Comparison of ENCODE assay signal across 18 cellular contexts in genomic region chr5:172630482-172630881, GRCh38. TPM values are rescaled to one million over a fixed set of nuclear protein-coding genes. Genes with fewer than 3 reads are reported as not detected.
A peak's percentile ranks its signal among the peaks of the same experiment; 100 is the strongest.
DNase-seq lines count a peak whose midpoint lies in the region; ATAC-seq, FAIRE-seq and TF ChIP-seq lines count a peak whose summit lies in the region.
"Had no signal": no experiment of that assay in that cellular context is flagged by ENCODE, and none has a peak within 500 bp of the region (broad histone marks: within the 10 kb centered on the region; RNA-seq: fewer than 3 reads in every experiment).

No MANE protein-coding gene starts in this region.

- H3K79me2 ChIP-seq in HepG2 (ENCODE audit: insufficient read depth, low read length) (no peaks in the 10 kb centered on the region), neural progenitor cell (ENCODE audit: low read depth) (no peaks in the 10 kb centered on the region)

- TF ChIP-seq EP300 in HepG2 (IDR thresholded peaks at IDR 0.05; ENCODE audit: low read depth in 2 of 2, low read length in 2 of 2) (no peak), HepG2 (CRISPR knock-in tag; IDR thresholded peaks at IDR 0.05; ENCODE audit: borderline replicate concordance) (no peak)

- POLR2A ChIA-PET in HepG2 (lab: Yijun Ruan, JAX), result no interaction called here

- no peaks in the 10 kb centered on the region for H3K36me3 ChIP-seq in HepG2 (replicated peaks in 1 of 2; ENCODE audit: control insufficient read depth in 1 of 2, insufficient read depth in 2 of 2, low read length in 2 of 2)
- no peaks in the 10 kb centered on the region for H3K36me3 ChIP-seq in right lobe of liver
- no peaks in the 10 kb centered on the region for H3K36me3 ChIP-seq in colonic mucosa
- H3K36me3 ChIP-seq in neural progenitor cell, result no peaks in the 10 kb centered on the region
- H3K36me3 ChIP-seq in aorta (ENCODE audit: control insufficient read depth in 1 of 2, insufficient read depth in 2 of 2, low read length in 1 of 2), result no peaks in the 10 kb centered on the region
- H3K36me3 ChIP-seq: HAP-1 had no signal

- no peak overlapping the region for H3K27ac Mint-ChIP-seq in neural progenitor cell
- H3K27ac Mint-ChIP-seq: B cell; CD4-positive, alpha-beta T cell had no signal

- intact Hi-C loops in HepG2 (cut with micrococcal nuclease; ENCODE audit: unreplicated experiment) (no loop called here), right lobe of liver (cut with DNase I) (no loop called here), colonic mucosa (cut with DNase I) (no loop called here), aorta (cut with DNase I) (no loop called here)

- H4K20me1 ChIP-seq in HepG2 (ENCODE audit: insufficient read depth, low read length) (no peaks in the 10 kb centered on the region), neural progenitor cell (ENCODE audit: low read depth) (no peaks in the 10 kb centered on the region)

- H2AFZ ChIP-seq in HepG2 (ENCODE audit: low read length), result no peak overlapping the region
- H2AFZ ChIP-seq in neural progenitor cell (replicated peaks), result peak overlapping the region; percentile 57
- H2AFZ ChIP-seq: GM23248 had no signal

- H3K4me1 Mint-ChIP-seq in neural progenitor cell, result peaks cover 16% of the 10 kb centered on the region
- H3K4me1 Mint-ChIP-seq: B cell had no signal

- H3K27ac ChIP-seq in HepG2 (ENCODE audit: extremely low read length, insufficient read depth, low read length) (no peak overlapping the region), right lobe of liver (no peak overlapping the region), colonic mucosa (peak overlapping the region; percentile 2), neural progenitor cell (no peak overlapping the region), aorta (ENCODE audit: low read depth in 1 of 2, low read length in 2 of 2) (no peak overlapping the region)
- H3K27ac ChIP-seq: GM23248 had no signal

- no peak for FAIRE-seq in HepG2 (lab: Jason Lieb, UNC)
- FAIRE-seq: A204.1, GM18507 had no signal

- H3K4me2 ChIP-seq in HepG2 (ENCODE audit: low read depth, low read length) (no peak overlapping the region), neural progenitor cell (no peak overlapping the region)

- H3F3A ChIP-seq in neural progenitor cell (ENCODE audit: low read depth), result peaks cover 5% of the 10 kb centered on the region

- TF ChIP-seq CTCF in HepG2 (CRISPR knock-in tag; IDR thresholded peaks at IDR 0.05) (no peak), right lobe of liver (IDR thresholded peaks at IDR 0.05) (no peak), colonic mucosa (IDR thresholded peaks at IDR 0.05) (no peak), neural progenitor cell (IDR thresholded peaks at IDR 0.05) (no peak)

- H3K4me3 Mint-ChIP-seq in neural progenitor cell, result no peak overlapping the region
- H3K4me3 Mint-ChIP-seq: B cell; CD4-positive, alpha-beta T cell had no signal

- H3K9me3 Mint-ChIP-seq in neural progenitor cell, result no peaks in the 10 kb centered on the region
- H3K9me3 Mint-ChIP-seq: CD4-positive, alpha-beta T cell had no signal

- H3K4me1 ChIP-seq in HepG2 (ENCODE audit: insufficient read depth, low read length) (no peaks in the 10 kb centered on the region), right lobe of liver (no peaks in the 10 kb centered on the region), colonic mucosa (no peaks in the 10 kb centered on the region), neural progenitor cell (peaks cover 12% of the 10 kb centered on the region), aorta (ENCODE audit: control insufficient read depth in 1 of 2, insufficient read depth in 2 of 2, low read length in 2 of 2) (no peaks in the 10 kb centered on the region)
- H3K4me1 ChIP-seq: HAP-1 had no signal

- peaks cover 9% of the 10 kb centered on the region for H3K27me3 Mint-ChIP-seq in neural progenitor cell (ENCODE audit: insufficient read depth, low read depth)
- H3K27me3 Mint-ChIP-seq: CD4-positive, alpha-beta T cell had no signal

- DNase-seq in HepG2 (ENCODE audit: low spot score), result no peak
- no peak for DNase-seq in right lobe of liver
- DNase-seq in colonic mucosa, result no peak
- DNase-seq in neural progenitor cell (ENCODE audit: low spot score), result no peak
- DNase-seq in aorta, result peak; percentile 14 to 40
- no peak for DNase-seq in A172 (ENCODE audit: low spot score)
- DNase-seq: C1 segment of cervical spinal cord, Calu3, DMS 273 treated with DMSO at 0.1 percent for 48 hours, GM23248, IMR-90 had no signal

- H3K27me3 ChIP-seq in HepG2 (ENCODE audit: control insufficient read depth in 1 of 2, insufficient read depth in 2 of 2, low read length in 2 of 2), result peaks cover 2 to 18% of the 10 kb centered on the region in 2 experiments; a peak in 3 of 5 replicates
- no peaks in the 10 kb centered on the region for H3K27me3 ChIP-seq in right lobe of liver
- H3K27me3 ChIP-seq in colonic mucosa, result no peaks in the 10 kb centered on the region
- no peaks in the 10 kb centered on the region for H3K27me3 ChIP-seq in neural progenitor cell
- H3K27me3 ChIP-seq in aorta (ENCODE audit: control insufficient read depth in 1 of 2, insufficient read depth in 2 of 2, low read length in 1 of 2), result no peaks in the 10 kb centered on the region

- in situ Hi-C loops in HepG2 (cut with HindIII; ENCODE audit: extremely low pct_ligation_motif_present, low pct_unique_long_range_greater_than_20kb), result no loop called here

- H3K9me3 ChIP-seq in HepG2 (ENCODE audit: low read length) (no peaks in the 10 kb centered on the region), right lobe of liver (no peaks in the 10 kb centered on the region), colonic mucosa (no peaks in the 10 kb centered on the region), neural progenitor cell (ENCODE audit: low read depth) (no peaks in the 10 kb centered on the region), aorta (ENCODE audit: control insufficient read depth, low read length) (no peaks in the 10 kb centered on the region)
- H3K9me3 ChIP-seq: HAP-1 had no signal

- no peaks in the 10 kb centered on the region for H3K36me3 Mint-ChIP-seq in neural progenitor cell

- ATAC-seq in HepG2 (no peak), right lobe of liver (no peak), aorta (ENCODE audit: low FRiP score) (no peak), HG03354 (IDR thresholded peaks at IDR 0.05; ENCODE audit: poor library complexity, severe bottlenecking, unreplicated experiment) (no peak), HG03460 (IDR thresholded peaks at IDR 0.05; ENCODE audit: unreplicated experiment) (no peak)

- no TSS peak for BruUV-seq in HepG2 (replicated peaks; lab: Mats Ljungman, UMichigan)

- TF ChIP-seq RAD21 in HepG2 (CRISPR knock-in tag; IDR thresholded peaks at IDR 0.05), result no peak

- 30% methylated on average over 6 of the region's 6 CpGs for WGBS in HepG2 (ENCODE audit: low lambda C conversion rate)
- WGBS in right lobe of liver (ENCODE audit: insufficient coverage, low coverage, low lambda C conversion rate, missing lambda C conversion rate), result 92% methylated on average over 2 of the region's 6 CpGs
- WGBS in aorta, 2 donors, result 96 to 100% methylated on average over 6 of the region's 6 CpGs

- H3K4me3 ChIP-seq in HepG2 (replicated peaks in 1 of 3; ENCODE audit: insufficient read depth in 1 of 3, low read depth in 2 of 3, low read length in 3 of 3) (no peak overlapping the region), right lobe of liver (no peak overlapping the region), colonic mucosa (no peak overlapping the region), neural progenitor cell (no peak overlapping the region), aorta (ENCODE audit: low read length in 2 of 2) (no peak overlapping the region)
- H3K4me3 ChIP-seq: GM23248, HAP-1 had no signal

- no peak overlapping the region for H3K9ac ChIP-seq in HepG2 (ENCODE audit: insufficient read depth, low read depth, low read length)
- H3K9ac ChIP-seq in colonic mucosa (ENCODE audit: low read depth in 2 of 2, low read length in 2 of 2), result no peak overlapping the region
- no peak overlapping the region for H3K9ac ChIP-seq in neural progenitor cell
- H3K9ac ChIP-seq: GM23248 had no signal

- TF ChIP-seq POLR2A in HepG2 (IDR thresholded peaks at IDR 0.05; ENCODE audit: insufficient read depth in 1 of 2, low read depth in 2 of 2, low read length in 2 of 2) (no peak), right lobe of liver (IDR thresholded peaks at IDR 0.05) (no peak)

- CTCF ChIA-PET in HepG2 (lab: Yijun Ruan, JAX; ENCODE audit: low intra/inter-chr PET ratio, low total read pairs), result no interaction called here

RNA-seq across cellular contexts. Expression of gene NEURL1B, which starts 10.6 kb away (rescaled TPM):
- total RNA-seq in HepG2 (2016; rRNA removed; fragmentation: Illumina TruSeq; extraction: Trizol), result 0.09 and 0.11 TPM in 2 replicates
- not detected in 2 replicates for total RNA-seq in HepG2 (2016; cell fraction: cytosol; rRNA removed; fragmentation: Illumina TruSeq; extraction: Trizol; ENCODE audit: low read depth)
- total RNA-seq in HepG2 (2016; cell fraction: insoluble cytoplasmic fraction; rRNA removed; fragmentation: Illumina TruSeq; extraction: Trizol), result 0.03 and 0.13 TPM in 2 replicates
- total RNA-seq in HepG2 (2016; cell fraction: membrane; rRNA removed; fragmentation: Illumina TruSeq; extraction: Trizol), result 0.03 TPM in 2 replicates
- 0.09 TPM in 1 of 2 replicates, not detected in the other for total RNA-seq in HepG2 (2016; cell fraction: nucleus; rRNA removed; fragmentation: Illumina TruSeq; extraction: Trizol)
- polyA plus RNA-seq in HepG2 (2011; rRNA removed), result 0.13 and 0.14 TPM in 2 replicates
- polyA plus RNA-seq in HepG2 (2011; cell fraction: cytosol; rRNA removed), result 0.09 and 0.15 TPM in 2 replicates
- 0.28 and 0.82 TPM in 2 replicates for polyA plus RNA-seq in HepG2 (2011; cell fraction: nucleus; rRNA removed)
- polyA plus RNA-seq in HepG2 (2012), result 0.20 and 0.31 TPM in 2 replicates
- polyA plus RNA-seq in HepG2 (2016; cell fraction: cytosol; fragmentation: Illumina TruSeq; extraction: Trizol; ENCODE audit: low read depth), result 0.02 and 0.08 TPM in 2 replicates
- 0.03 and 0.09 TPM in 2 replicates for polyA plus RNA-seq in HepG2 (2016; cell fraction: insoluble cytoplasmic fraction; fragmentation: Illumina TruSeq; extraction: Trizol; ENCODE audit: low read depth)
- polyA plus RNA-seq in HepG2 (2016; cell fraction: membrane; fragmentation: Illumina TruSeq; extraction: Trizol; ENCODE audit: low read depth), result 0.06 TPM in 1 of 2 replicates, not detected in the other
- 0.14 TPM in 1 of 2 replicates, not detected in the other for polyA plus RNA-seq in HepG2 (2016; cell fraction: nucleus; fragmentation: Illumina TruSeq; extraction: Trizol; ENCODE audit: insufficient read depth, low read depth)
- 0.14 and 1.5 TPM in 2 replicates for polyA minus RNA-seq in HepG2 (2011; rRNA and poly(A)+ RNA removed; ENCODE audit: low replicate concordance)
- 0.09 and 0.20 TPM in 2 replicates for polyA minus RNA-seq in HepG2 (2011; cell fraction: cytosol; rRNA and poly(A)+ RNA removed)
- polyA minus RNA-seq in HepG2 (2011; cell fraction: nucleus; rRNA and poly(A)+ RNA removed), result 0.13 and 0.25 TPM in 2 replicates
- total RNA-seq in right lobe of liver, result 1 to 10 TPM; 4.9 to 9.8 (median 6.4) TPM
- 10 to 100 TPM; 61.6 to 99.9 TPM for total RNA-seq in colonic mucosa
- total RNA-seq in neural progenitor cell (ENCODE audit: low replicate concordance), result 12.1 and 20.2 TPM in 2 replicates
- 10 to 100 TPM; 46.1 to 65.8 TPM for total RNA-seq in aorta
- 1 to 10 TPM; 1.9 to 3.5 TPM for polyA plus RNA-seq in aorta
- total RNA-seq in A172 (2014; rRNA removed; shearing (Covaris generic)), result 7.2 and 12.2 TPM in 2 replicates

Comparison
In these comparisons a context has a peak if more than half of its experiments do, and no peak if none do; other contexts are left out.
1. DNase-seq: peak in aorta (2 of 2); none in HepG2 (single experiment), right lobe of liver (0 of 3), colonic mucosa (single experiment), neural progenitor cell (single experiment) and A172 (single experiment).